ENCODE assay signal across 1 cellular context in genomic region chr1:231828182-231828920, GRCh38.
TF ChIP-seq lines count a peak whose summit lies in the region.

No MANE protein-coding gene starts in this region.

TF ChIP-seq in GM23338, 12 proteins besides CTCF, POLR2A, EP300 and RAD21 (continued from another document):
- TF ChIP-seq ZNF462 (CRISPR knock-in tag; IDR thresholded peaks at IDR 0.05) = no peak
- no peak for TF ChIP-seq CREB1 (CRISPR knock-in tag; IDR thresholded peaks at IDR 0.05; ENCODE audit: low read depth)
- no peak for TF ChIP-seq POLR2AphosphoS5 (IDR thresholded peaks at IDR 0.05; ENCODE audit: low read depth)
TF ChIP-seq in GM23338: peak in this region for 0.
